In genomic region chr2:232875256-232876070, GRCh38 we compare ENCODE assay signal across 8 cellular contexts. TPM values are rescaled to one million over a fixed set of nuclear protein-coding genes. Genes with fewer than 3 reads are reported as not detected.
DNase-seq lines count a peak whose midpoint lies in the region; ATAC-seq and TF ChIP-seq lines count a peak whose summit lies in the region.

No MANE protein-coding gene starts in this region.

- peak overlapping the region; percentile 66 to 68 for H3K4me3 ChIP-seq in duodenal mucosa (ENCODE audit: low read depth in 1 of 2, low read length in 2 of 2)
- no peak overlapping the region for H3K4me3 ChIP-seq in naive thymus-derived CD4-positive, alpha-beta T cell (ENCODE audit: low read length)

- peak overlapping the region; percentile 48 for H3K27ac ChIP-seq in duodenal mucosa (ENCODE audit: low read depth, low read length)
- no peak overlapping the region for H3K27ac ChIP-seq in naive thymus-derived CD4-positive, alpha-beta T cell (ENCODE audit: low read depth, low read length)

- peak overlapping the region; percentile 76 to 89 for H3K9ac ChIP-seq in duodenal mucosa (ENCODE audit: low read depth in 1 of 2, low read length in 2 of 2)

- H3K27ac Mint-ChIP-seq in CD14-positive monocyte, result no peak overlapping the region
- H3K27ac Mint-ChIP-seq in naive thymus-derived CD4-positive, alpha-beta T cell, result no peak overlapping the region

- intact Hi-C loops in CD14-positive monocyte (cut with micrococcal nuclease), result no loop called here
- intact Hi-C loops in naive thymus-derived CD4-positive, alpha-beta T cell (cut with micrococcal nuclease), result no loop called here

- TF ChIP-seq RAD21 in Ishikawa (IDR thresholded peaks at IDR 0.05; ENCODE audit: low read depth), result peak; percentile 22; the same call in 1 of the 2 replicates

- peaks cover 20 to 30% of the 10 kb centered on the region in 2 donors for H3K4me1 ChIP-seq in duodenal mucosa (ENCODE audit: control insufficient read depth in 1 of 2, insufficient read depth in 2 of 2, low read length in 2 of 2)
- H3K4me1 ChIP-seq in naive thymus-derived CD4-positive, alpha-beta T cell (ENCODE audit: control insufficient read depth in 2 of 2, insufficient read depth in 2 of 2, low read length in 2 of 2), result no peaks in the 10 kb centered on the region

- H3K36me3 ChIP-seq in duodenal mucosa (ENCODE audit: control insufficient read depth in 1 of 2, insufficient read depth in 2 of 2, low read length in 2 of 2), result peaks cover 0 to 11% of the 10 kb centered on the region in 2 donors
- no peaks in the 10 kb centered on the region for H3K36me3 ChIP-seq in naive thymus-derived CD4-positive, alpha-beta T cell (ENCODE audit: control insufficient read depth in 2 of 3, insufficient read depth in 3 of 3, low read length in 3 of 3)

- H3K9me3 ChIP-seq in duodenal mucosa (ENCODE audit: control insufficient read depth in 1 of 2, low read length in 2 of 2), result no peaks in the 10 kb centered on the region
- no peaks in the 10 kb centered on the region for H3K9me3 ChIP-seq in naive thymus-derived CD4-positive, alpha-beta T cell (ENCODE audit: control insufficient read depth in 2 of 3, low read length in 3 of 3)

- H3K27me3 Mint-ChIP-seq in CD14-positive monocyte (ENCODE audit: low read depth in 3 of 3), result peaks cover 32 to 39% (median 35%) of the 10 kb centered on the region in 3 donors
- H3K27me3 Mint-ChIP-seq in naive thymus-derived CD4-positive, alpha-beta T cell, result peaks cover 8 to 26% (median 16%) of the 10 kb centered on the region in 5 donors

- POLR2A ChIA-PET in naive thymus-derived CD4-positive, alpha-beta T cell (lab: Charles Lee), result interaction anchor here (1.2 kb wide), 1 partner anchor 10 kb away, joined by 3 read pairs; no protein-coding TSS in a partner anchor

- peak overlapping the region; percentile 56 to 82 for H3K4me3 Mint-ChIP-seq in CD14-positive monocyte
- H3K4me3 Mint-ChIP-seq in naive thymus-derived CD4-positive, alpha-beta T cell, result peak overlapping the region in 9 of 10 donors; percentile 5 to 76 (median 62)

- no peaks in the 10 kb centered on the region for H3K36me3 Mint-ChIP-seq in CD14-positive monocyte
- no peaks in the 10 kb centered on the region for H3K36me3 Mint-ChIP-seq in naive thymus-derived CD4-positive, alpha-beta T cell

- TF ChIP-seq EP300 in Ishikawa (IDR thresholded peaks at IDR 0.05; ENCODE audit: borderline replicate concordance), result no peak

- no peak for ATAC-seq in naive thymus-derived CD4-positive, alpha-beta T cell
- ATAC-seq in GM18511 (IDR thresholded peaks at IDR 0.05; ENCODE audit: unreplicated experiment), result no peak
- ATAC-seq in HG03571 (IDR thresholded peaks at IDR 0.05; ENCODE audit: unreplicated experiment), result no peak

- no peaks in the 10 kb centered on the region for H3K27me3 ChIP-seq in duodenal mucosa (ENCODE audit: control insufficient read depth in 1 of 2, insufficient read depth in 2 of 2, low read length in 2 of 2)
- no peaks in the 10 kb centered on the region for H3K27me3 ChIP-seq in naive thymus-derived CD4-positive, alpha-beta T cell (ENCODE audit: control insufficient read depth in 2 of 2, insufficient read depth in 2 of 2, low read length in 2 of 2)

- TF ChIP-seq CTCF in CD14-positive monocyte (IDR thresholded peaks at IDR 0.05), result no peak

- CTCF ChIA-PET in naive thymus-derived CD4-positive, alpha-beta T cell (lab: Charles Lee), result no interaction called here

- DNase-seq in CD14-positive monocyte (ENCODE audit: low spot score) (no peak), NAMALWA (ENCODE audit: low spot score) (no peak)
- no peak for DNase-seq in naive thymus-derived CD4-positive, alpha-beta T cell
- DNase-seq in NK-92 treated with Interleukin-12 subunit alpha and Interleukin-12 subunit beta, amount 100 ng/mL, for 24 hours (lab: John Stamatoyannopoulos, UW), result no peak

- peaks cover 20% of the 10 kb centered on the region for H3K4me1 Mint-ChIP-seq in CD14-positive monocyte
- peaks cover 0 to 8% (median 5%) of the 10 kb centered on the region in 7 donors for H3K4me1 Mint-ChIP-seq in naive thymus-derived CD4-positive, alpha-beta T cell

- H3K9me3 Mint-ChIP-seq in CD14-positive monocyte, result peaks cover 0 to 7% (median 0%) of the 10 kb centered on the region in 7 donors
- no peaks in the 10 kb centered on the region for H3K9me3 Mint-ChIP-seq in naive thymus-derived CD4-positive, alpha-beta T cell

TF ChIP-seq in Ishikawa, 13 proteins besides CTCF, POLR2A, EP300 and RAD21:
- no peak for TF ChIP-seq TEAD4 (IDR thresholded peaks at IDR 0.05)
- TF ChIP-seq YY1 (IDR thresholded peaks at IDR 0.05; ENCODE audit: low read depth), result no peak
- no peak for TF ChIP-seq TCF12 (IDR thresholded peaks at IDR 0.05; ENCODE audit: low read depth)
- TF ChIP-seq NFIC (IDR thresholded peaks at IDR 0.05), result no peak
- TF ChIP-seq, protein P1, sequence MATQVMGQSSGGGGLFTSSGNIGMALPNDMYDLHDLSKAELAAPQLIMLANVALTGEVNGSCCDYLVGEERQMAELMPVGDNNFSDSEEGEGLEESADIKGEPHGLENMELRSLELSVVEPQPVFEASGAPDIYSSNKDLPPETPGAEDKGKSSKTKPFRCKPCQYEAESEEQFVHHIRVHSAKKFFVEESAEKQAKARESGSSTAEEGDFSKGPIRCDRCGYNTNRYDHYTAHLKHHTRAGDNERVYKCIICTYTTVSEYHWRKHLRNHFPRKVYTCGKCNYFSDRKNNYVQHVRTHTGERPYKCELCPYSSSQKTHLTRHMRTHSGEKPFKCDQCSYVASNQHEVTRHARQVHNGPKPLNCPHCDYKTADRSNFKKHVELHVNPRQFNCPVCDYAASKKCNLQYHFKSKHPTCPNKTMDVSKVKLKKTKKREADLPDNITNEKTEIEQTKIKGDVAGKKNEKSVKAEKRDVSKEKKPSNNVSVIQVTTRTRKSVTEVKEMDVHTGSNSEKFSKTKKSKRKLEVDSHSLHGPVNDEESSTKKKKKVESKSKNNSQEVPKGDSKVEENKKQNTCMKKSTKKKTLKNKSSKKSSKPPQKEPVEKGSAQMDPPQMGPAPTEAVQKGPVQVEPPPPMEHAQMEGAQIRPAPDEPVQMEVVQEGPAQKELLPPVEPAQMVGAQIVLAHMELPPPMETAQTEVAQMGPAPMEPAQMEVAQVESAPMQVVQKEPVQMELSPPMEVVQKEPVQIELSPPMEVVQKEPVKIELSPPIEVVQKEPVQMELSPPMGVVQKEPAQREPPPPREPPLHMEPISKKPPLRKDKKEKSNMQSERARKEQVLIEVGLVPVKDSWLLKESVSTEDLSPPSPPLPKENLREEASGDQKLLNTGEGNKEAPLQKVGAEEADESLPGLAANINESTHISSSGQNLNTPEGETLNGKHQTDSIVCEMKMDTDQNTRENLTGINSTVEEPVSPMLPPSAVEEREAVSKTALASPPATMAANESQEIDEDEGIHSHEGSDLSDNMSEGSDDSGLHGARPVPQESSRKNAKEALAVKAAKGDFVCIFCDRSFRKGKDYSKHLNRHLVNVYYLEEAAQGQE (IDR thresholded peaks at IDR 0.05; ENCODE audit: low read depth), result no peak
- TF ChIP-seq TAF1 (IDR thresholded peaks at IDR 0.05; ENCODE audit: low read depth), result no peak
- TF ChIP-seq ZBTB7A (IDR thresholded peaks at IDR 0.05; ENCODE audit: low read depth), result no peak
- TF ChIP-seq CREB1 (IDR thresholded peaks at IDR 0.05; ENCODE audit: low read depth), result no peak
- no peak for TF ChIP-seq EGR1 (IDR thresholded peaks at IDR 0.05)
- TF ChIP-seq CEBPB (IDR thresholded peaks at IDR 0.05), result no peak
- no peak for TF ChIP-seq FOXM1 (IDR thresholded peaks at IDR 0.05; ENCODE audit: borderline replicate concordance, low read depth)
- TF ChIP-seq USF1 (IDR thresholded peaks at IDR 0.05), result no peak
- TF ChIP-seq, protein P2, sequence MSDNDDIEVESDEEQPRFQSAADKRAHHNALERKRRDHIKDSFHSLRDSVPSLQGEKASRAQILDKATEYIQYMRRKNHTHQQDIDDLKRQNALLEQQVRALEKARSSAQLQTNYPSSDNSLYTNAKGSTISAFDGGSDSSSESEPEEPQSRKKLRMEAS (IDR thresholded peaks at IDR 0.05), result no peak

RNA-seq across cellular contexts. Expression of gene SNORC, which starts 5.4 kb away (rescaled TPM):
- not detected for polyA plus RNA-seq in CD14-positive monocyte
- total RNA-seq in naive thymus-derived CD4-positive, alpha-beta T cell, result 1 to 10 TPM; 1.2 to 3.6 (median 1.6) TPM
- polyA plus RNA-seq in naive thymus-derived CD4-positive, alpha-beta T cell, result not detected
